In genomic region chr17:80518392-80518791, GRCh38 we compare ENCODE assay signal across 27 cellular contexts. TPM values are rescaled to one million over a fixed set of nuclear protein-coding genes. Genes with fewer than 3 reads are reported as not detected.
"Had no signal": no experiment of that assay in that cellular context is flagged by ENCODE, and none has a peak within 500 bp of the region (broad histone marks: within the 10 kb centered on the region; RNA-seq: fewer than 3 reads in every experiment).

No MANE protein-coding gene starts in this region.

- H3K27ac ChIP-seq: coronary artery, epithelial cell of prostate, esophagus muscularis mucosa, esophagus squamous epithelium, foreskin keratinocyte, gastrocnemius medialis, gastroesophageal sphincter, heart left ventricle, heart right ventricle had no signal

- ATAC-seq: effector memory CD8-positive, alpha-beta T cell; esophagus mucosa; foreskin keratinocyte; gastrocnemius medialis; gastroesophageal sphincter; heart left ventricle; heart right ventricle had no signal

- H3K9me3 ChIP-seq: esophagus muscularis mucosa, esophagus squamous epithelium, gastrocnemius medialis, gastroesophageal sphincter, heart left ventricle, heart right ventricle had no signal

- DNase-seq: cortex of kidney; dorsolateral prefrontal cortex; effector CD4-positive, alpha-beta T cell; effector CD8-positive, alpha-beta T cell; effector memory CD4-positive, alpha-beta T cell; effector memory CD8-positive, alpha-beta T cell; endodermal cell; erythroblast; esophagus squamous epithelium; foreskin fibroblast; foreskin melanocyte; gastrocnemius medialis; glutamatergic neuron; head of caudate nucleus; heart left ventricle; heart right ventricle had no signal

- H3K4me3 ChIP-seq: coronary artery, dorsolateral prefrontal cortex, esophagus muscularis mucosa, esophagus squamous epithelium, gastrocnemius medialis, gastroesophageal sphincter, heart left ventricle, heart right ventricle had no signal

- H3K27me3 ChIP-seq: foreskin keratinocyte, gastrocnemius medialis had no signal

- FAIRE-seq: colon, endometrium, frontal cortex had no signal

- H3K36me3 ChIP-seq: esophagus muscularis mucosa, esophagus squamous epithelium, gastrocnemius medialis, gastroesophageal sphincter, heart left ventricle, heart right ventricle had no signal

- H3K4me1 ChIP-seq: esophagus muscularis mucosa, esophagus squamous epithelium, foreskin keratinocyte, gastrocnemius medialis, gastroesophageal sphincter, heart right ventricle had no signal

RNA-seq across cellular contexts. Expression of gene NPTX1, which starts 42.0 kb away (rescaled TPM):
- total RNA-seq: endothelial cell of umbilical vein, epithelial cell of proximal tubule, esophagus mucosa, heart right ventricle had no signal
- polyA plus RNA-seq: foreskin keratinocyte had no signal
